1 cellular context compared by ENCODE assay signal in genomic region chr9:37944266-37944650, GRCh38.
TF ChIP-seq lines count a peak whose summit lies in the region.

No MANE protein-coding gene starts in this region.

TF ChIP-seq in SK-N-SH, 30 proteins besides CTCF, POLR2A, EP300 and RAD21:
- no peak for TF ChIP-seq SMC3 (IDR thresholded peaks at IDR 0.05; ENCODE audit: low read depth, low read length)
- no peak for TF ChIP-seq GABPA (IDR thresholded peaks at IDR 0.05; ENCODE audit: low read depth)
- TF ChIP-seq TAF1 (IDR thresholded peaks at IDR 0.05; ENCODE audit: borderline replicate concordance, low read depth, low read length), result no peak
- no peak for TF ChIP-seq FOSL2 (IDR thresholded peaks at IDR 0.05; ENCODE audit: borderline replicate concordance, low read depth)
- no peak for TF ChIP-seq SIN3A (IDR thresholded peaks at IDR 0.05; ENCODE audit: borderline replicate concordance, low read depth, low read length)
- no peak for TF ChIP-seq RCOR1 (IDR thresholded peaks at IDR 0.05; ENCODE audit: low read length)
- TF ChIP-seq, protein P1, sequence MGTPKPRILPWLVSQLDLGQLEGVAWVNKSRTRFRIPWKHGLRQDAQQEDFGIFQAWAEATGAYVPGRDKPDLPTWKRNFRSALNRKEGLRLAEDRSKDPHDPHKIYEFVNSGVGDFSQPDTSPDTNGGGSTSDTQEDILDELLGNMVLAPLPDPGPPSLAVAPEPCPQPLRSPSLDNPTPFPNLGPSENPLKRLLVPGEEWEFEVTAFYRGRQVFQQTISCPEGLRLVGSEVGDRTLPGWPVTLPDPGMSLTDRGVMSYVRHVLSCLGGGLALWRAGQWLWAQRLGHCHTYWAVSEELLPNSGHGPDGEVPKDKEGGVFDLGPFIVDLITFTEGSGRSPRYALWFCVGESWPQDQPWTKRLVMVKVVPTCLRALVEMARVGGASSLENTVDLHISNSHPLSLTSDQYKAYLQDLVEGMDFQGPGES (IDR thresholded peaks at IDR 0.05; ENCODE audit: low read depth, low read length), result no peak
TF ChIP-seq in SK-N-SH: peak in this region for 0.
